In the genomic region with DNA sequence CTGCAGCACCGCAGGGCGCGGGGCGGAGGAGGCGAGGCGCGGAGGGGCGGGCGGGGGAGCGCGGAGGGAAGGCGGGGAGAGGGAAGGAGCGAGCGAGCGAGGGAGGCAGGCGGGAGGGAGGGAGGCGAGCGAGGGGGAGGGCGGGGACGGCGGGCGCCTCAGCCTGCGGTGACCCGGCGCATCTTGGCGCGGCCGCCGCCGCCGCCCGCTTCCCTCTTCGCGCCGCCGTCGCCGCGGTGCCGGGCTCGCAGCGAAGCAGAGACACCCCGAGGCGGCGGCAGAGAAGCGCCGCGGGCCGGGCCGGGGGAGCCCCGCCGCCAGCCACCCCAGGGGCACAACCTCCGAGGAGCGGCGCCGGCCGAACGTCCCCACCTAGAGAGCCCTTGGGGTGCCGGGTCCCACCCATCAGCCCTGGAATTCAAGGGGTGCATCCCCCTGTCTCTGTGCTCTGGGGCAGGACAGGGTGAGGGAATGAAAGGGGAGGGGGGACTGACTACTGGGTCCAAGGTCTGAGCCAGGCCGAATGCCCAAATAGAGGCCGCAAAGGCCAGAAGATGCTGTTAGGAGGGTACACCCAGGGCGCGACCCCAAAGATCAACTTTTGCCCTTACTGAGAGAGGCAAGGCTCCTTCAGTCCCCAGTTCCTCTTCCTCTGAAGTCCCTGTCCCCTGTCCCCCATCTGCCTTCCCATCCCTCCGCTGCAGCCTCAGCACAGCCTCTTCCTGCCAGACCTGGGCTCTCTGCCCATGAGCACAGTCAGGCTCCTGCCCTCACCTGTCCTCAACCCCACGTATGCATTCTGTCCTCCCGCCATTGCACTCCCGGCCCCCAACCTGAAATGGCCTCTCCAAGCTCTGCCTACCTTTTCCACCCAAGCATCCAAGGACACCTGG, we compare ENCODE assay signal across 8 cellular contexts. TPM values are rescaled to one million over a fixed set of nuclear protein-coding genes. Genes with fewer than 3 reads are reported as not detected.
A peak's percentile ranks its signal among the peaks of the same experiment; 100 is the strongest.
DNase-seq lines count a peak whose midpoint lies in the region; ATAC-seq and TF ChIP-seq lines count a peak whose summit lies in the region.

A gene (minus strand): TSS at position 33 of the 893 bp plus-strand sequence. CDS start 133 bp downstream, outside the sequence.

- peak within 1 kb of the TSS; percentile 19 to 77 (median 71) for H3K9ac ChIP-seq in BLaER1 treated with 17β-estradiol and CSF1 and Interleukin-3, amounts not matched to agents 10 nM and 100 nM
- H3K9ac ChIP-seq in mammary epithelial cell (ENCODE audit: insufficient read depth, low read length): no peak within 1 kb of the TSS

- peak; percentile 13 for ATAC-seq in stimulated activated memory B cell treated with anti-CD40 and anti-IgM and Interleukin-4, amounts not matched to agents 10 μg/mL and 1 μg/mL and 100 μg/mL, for 72 hours
- ATAC-seq in GM21529 (IDR thresholded peaks at IDR 0.05; ENCODE audit: unreplicated experiment): no peak
- no peak for ATAC-seq in CD4-positive, alpha-beta T cell (ENCODE audit: poor library complexity)
- ATAC-seq in HG03521 (IDR thresholded peaks at IDR 0.05; ENCODE audit: unreplicated experiment): no peak

- H3K9me3 ChIP-seq in BLaER1 treated with 17β-estradiol and CSF1 and Interleukin-3, amounts not matched to agents 10 nM and 100 nM (replicated peaks in 1 of 11): no peaks in the 10 kb centered on the region
- peaks cover 3% of the 10 kb centered on the region for H3K9me3 ChIP-seq in mammary epithelial cell (replicated peaks; ENCODE audit: insufficient read depth, low read length)
- H3K9me3 ChIP-seq in CD4-positive, alpha-beta T cell (ENCODE audit: control insufficient read depth, low read length): no peaks in the 10 kb centered on the region

- H3K36me3 ChIP-seq in BLaER1 treated with 17β-estradiol and CSF1 and Interleukin-3, amounts not matched to agents 10 nM and 100 nM: no peaks in the 10 kb centered on the region
- H3K36me3 ChIP-seq in mammary epithelial cell (ENCODE audit: insufficient read depth, low read length) (no peaks in the 10 kb centered on the region), kidney epithelial cell (ENCODE audit: control insufficient read depth, insufficient read depth, low read length) (no peaks in the 10 kb centered on the region)

- DNase-seq in LHCN-M2 (ENCODE audit: low read depth): peak; percentile 43
- no peak for DNase-seq in mammary epithelial cell
- DNase-seq in kidney epithelial cell (ENCODE audit: low read depth): no peak
- DNase-seq in CD4-positive, alpha-beta T cell: no peak

- H3K79me2 ChIP-seq in mammary epithelial cell (ENCODE audit: insufficient read depth, low read length): no peaks in the 10 kb centered on the region

- H3K4me3 Mint-ChIP-seq in stimulated activated memory B cell treated with anti-CD40 and anti-IgM and Interleukin-4, amounts not matched to agents 10 μg/mL and 1 μg/mL and 100 μg/mL, for 72 hours: no peak within 1 kb of the TSS
- no peak within 1 kb of the TSS for H3K4me3 Mint-ChIP-seq in CD4-positive, alpha-beta T cell

- WGBS in mammary epithelial cell (ENCODE audit: low coverage, missing lambda C conversion rate): 15% methylated on average over 7 of the region's 67 CpGs

- H3K27ac ChIP-seq in BLaER1 treated with 17β-estradiol and CSF1 and Interleukin-3, amounts not matched to agents 10 nM and 100 nM: peak within 1 kb of the TSS in 2 of 11 experiments; percentile 57 to 58; a peak in 6 of 22 replicates
- no peak within 1 kb of the TSS for H3K27ac ChIP-seq in mammary epithelial cell (ENCODE audit: insufficient read depth, low read depth, low read length)
- no peak within 1 kb of the TSS for H3K27ac ChIP-seq in CD4-positive, alpha-beta T cell (ENCODE audit: low read depth, low read length)

- H3K27ac Mint-ChIP-seq in stimulated activated memory B cell treated with anti-CD40 and anti-IgM and Interleukin-4, amounts not matched to agents 10 μg/mL and 1 μg/mL and 100 μg/mL, for 72 hours: no peak within 1 kb of the TSS
- H3K27ac Mint-ChIP-seq in CD4-positive, alpha-beta T cell: no peak within 1 kb of the TSS

- peak within 1 kb of the TSS; percentile 62 to 74 (median 66) for H3K4me3 ChIP-seq in BLaER1 treated with 17β-estradiol and CSF1 and Interleukin-3, amounts not matched to agents 10 nM and 100 nM
- H3K4me3 ChIP-seq in mammary epithelial cell (replicated peaks in 1 of 3; ENCODE audit: insufficient read depth in 1 of 3, low read depth in 2 of 3, low read length in 3 of 3): no peak within 1 kb of the TSS
- peak within 1 kb of the TSS; percentile 13 for H3K4me3 ChIP-seq in kidney epithelial cell (ENCODE audit: low read depth, low read length)

- peaks cover 79 to 95% (median 89%) of the 10 kb centered on the region in 11 experiments for H3K27me3 ChIP-seq in BLaER1 treated with 17β-estradiol and CSF1 and Interleukin-3, amounts not matched to agents 10 nM and 100 nM
- H3K27me3 ChIP-seq in mammary epithelial cell (ENCODE audit: insufficient read depth, low read length) (peaks cover 27% of the 10 kb centered on the region), kidney epithelial cell (ENCODE audit: control insufficient read depth, insufficient read depth, low read length) (peaks cover 39% of the 10 kb centered on the region)
- peaks cover 59% of the 10 kb centered on the region for H3K27me3 ChIP-seq in CD4-positive, alpha-beta T cell (ENCODE audit: control insufficient read depth, insufficient read depth, low read length)

- POLR2A ChIA-PET in CD4-positive, alpha-beta T cell (lab: Charles Lee): no interaction called here

- CTCF ChIA-PET in mammary epithelial cell (lab: Charles Lee; ENCODE audit: low non-redundant PET): no interaction called here
- CTCF ChIA-PET in CD4-positive, alpha-beta T cell (lab: Charles Lee): no interaction called here

- no peak for TF ChIP-seq CTCF in mammary epithelial cell (conservative IDR thresholded peaks at IDR 0.05 in 1 of 2, IDR thresholded peaks at IDR 0.05 in 1 of 2; ENCODE audit: extremely low read depth in 1 of 2, insufficient read depth in 1 of 2, low read depth in 1 of 2, low read length in 2 of 2)
- no peak for TF ChIP-seq CTCF in kidney epithelial cell (IDR thresholded peaks at IDR 0.05; ENCODE audit: insufficient read depth, low read length, poor library complexity, severe bottlenecking)
- TF ChIP-seq CTCF in CD4-positive, alpha-beta T cell (IDR thresholded peaks at IDR 0.05): no peak

- dilution Hi-C loops in mammary epithelial cell (cut with HindIII; ENCODE audit: low sequenced_read_pairs): no loop called here

- BruUV-seq in mammary epithelial cell (replicated peaks; lab: Mats Ljungman, UMichigan): no TSS peak

- peaks cover 23 to 53% (median 33%) of the 10 kb centered on the region in 10 experiments for H3K4me1 ChIP-seq in BLaER1 treated with 17β-estradiol and CSF1 and Interleukin-3, amounts not matched to agents 10 nM and 100 nM
- H3K4me1 ChIP-seq in mammary epithelial cell (ENCODE audit: insufficient read depth, low read length): no peaks in the 10 kb centered on the region

- peaks cover 72% of the 10 kb centered on the region for H3K27me3 Mint-ChIP-seq in stimulated activated memory B cell treated with anti-CD40 and anti-IgM and Interleukin-4, amounts not matched to agents 10 μg/mL and 1 μg/mL and 100 μg/mL, for 72 hours
- H3K27me3 Mint-ChIP-seq in CD4-positive, alpha-beta T cell: peaks cover 63% of the 10 kb centered on the region

- peaks cover 11 to 61% (median 27%) of the 10 kb centered on the region in 11 experiments; a peak in 17 of 22 replicates for H4K20me1 ChIP-seq in BLaER1 treated with 17β-estradiol and CSF1 and Interleukin-3, amounts not matched to agents 10 nM and 100 nM
- H4K20me1 ChIP-seq in mammary epithelial cell (ENCODE audit: insufficient read depth, low read length): no peaks in the 10 kb centered on the region

- in situ Hi-C loops in mammary epithelial cell (cut with MboI; ENCODE audit: low sequenced_read_pairs in 2 of 2): no loop called here

- intact Hi-C loops in mammary epithelial cell (cut with micrococcal nuclease): no loop called here
- intact Hi-C loops in CD4-positive, alpha-beta T cell (cut with DNase I, micrococcal nuclease): no loop called here

- H2AFZ ChIP-seq in mammary epithelial cell (ENCODE audit: low read depth, low read length): no peak within 1 kb of the TSS

- H3K4me2 ChIP-seq in BLaER1 treated with 17β-estradiol and CSF1 and Interleukin-3, amounts not matched to agents 10 nM and 100 nM: peak within 1 kb of the TSS; percentile 95 to 100 (median 99)
- H3K4me2 ChIP-seq in mammary epithelial cell (ENCODE audit: insufficient read depth, low read depth, low read length): peak within 1 kb of the TSS; percentile 30

- no peaks in the 10 kb centered on the region for H3K9me3 Mint-ChIP-seq in stimulated activated memory B cell treated with anti-CD40 and anti-IgM and Interleukin-4, amounts not matched to agents 10 μg/mL and 1 μg/mL and 100 μg/mL, for 72 hours
- no peaks in the 10 kb centered on the region for H3K9me3 Mint-ChIP-seq in CD4-positive, alpha-beta T cell

- H3K36me3 Mint-ChIP-seq in stimulated activated memory B cell treated with anti-CD40 and anti-IgM and Interleukin-4, amounts not matched to agents 10 μg/mL and 1 μg/mL and 100 μg/mL, for 72 hours: no peaks in the 10 kb centered on the region
- no peaks in the 10 kb centered on the region for H3K36me3 Mint-ChIP-seq in CD4-positive, alpha-beta T cell (ENCODE audit: low read depth)

- peaks cover 9% of the 10 kb centered on the region for H3K4me1 Mint-ChIP-seq in stimulated activated memory B cell treated with anti-CD40 and anti-IgM and Interleukin-4, amounts not matched to agents 10 μg/mL and 1 μg/mL and 100 μg/mL, for 72 hours
- H3K4me1 Mint-ChIP-seq in CD4-positive, alpha-beta T cell (ENCODE audit: low read depth): peaks cover 16% of the 10 kb centered on the region

RNA-seq across cellular contexts. Expression of the gene that starts here (rescaled TPM):
- total RNA-seq in LHCN-M2 (2014; rRNA removed) (20.7 and 24.1 TPM in 2 replicates), mammary epithelial cell (under 1 TPM in 1 of 2 donors, not detected in 1; 0.33 TPM), kidney epithelial cell (1.8 and 2.3 TPM in 2 replicates)
- 28.2 TPM for polyA plus RNA-seq in LHCN-M2 (2012)
- polyA plus RNA-seq in mammary epithelial cell: 0.01 TPM
- not detected for polyA minus RNA-seq in mammary epithelial cell
- total RNA-seq in CD4-positive, alpha-beta T cell: not detected

Comparison
In these comparisons a context has a peak if more than half of its experiments do, and no peak if none do; other contexts are left out.
1. H3K4me3 ChIP-seq: peak in BLaER1 treated with 17β-estradiol and CSF1 and Interleukin-3, amounts not matched to agents 10 nM and 100 nM (10 of 10) and kidney epithelial cell (single experiment); none in mammary epithelial cell (0 of 3).